24 cellular contexts compared by ENCODE assay signal in the genomic region with DNA sequence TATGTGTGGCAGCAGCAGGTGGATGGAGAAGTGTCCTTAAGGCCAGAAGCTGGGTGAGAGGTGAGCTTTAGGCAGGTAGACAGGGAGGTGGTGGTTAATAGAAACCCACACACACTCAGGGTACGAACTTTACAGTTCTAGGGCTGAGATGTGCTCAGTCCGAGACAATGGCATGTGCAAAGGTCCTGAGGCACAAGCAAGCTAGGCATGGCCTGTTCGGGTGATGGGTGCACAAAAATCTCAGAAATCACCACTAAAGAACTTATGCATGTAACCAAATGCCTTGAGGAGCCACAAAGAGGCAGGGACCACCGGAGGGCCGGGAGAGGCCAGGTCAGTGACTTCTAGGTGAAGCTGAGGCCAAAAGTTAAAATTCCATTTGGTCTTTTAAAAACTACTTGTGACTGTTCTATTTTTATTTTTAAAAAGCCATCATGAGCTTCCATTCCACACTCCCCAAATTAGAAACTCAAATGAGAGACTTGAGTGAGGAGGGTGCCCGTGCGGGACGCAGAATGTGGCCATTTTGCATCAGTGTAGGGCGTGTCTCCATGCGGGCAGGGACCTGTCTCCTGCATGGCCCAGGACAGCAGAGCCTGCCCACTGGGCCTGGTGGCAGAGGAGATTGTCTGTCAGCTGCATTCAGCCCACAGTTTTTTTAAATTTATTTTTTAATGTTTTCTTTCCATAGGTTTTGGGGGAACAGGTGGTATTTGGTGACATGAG. TPM values are rescaled to one million over a fixed set of nuclear protein-coding genes. Genes with fewer than 3 reads are reported as not detected.
"Had no signal": no experiment of that assay in that cellular context is flagged by ENCODE, and none has a peak within 500 bp of the region (broad histone marks: within the 10 kb centered on the region; RNA-seq: fewer than 3 reads in every experiment).

No MANE protein-coding gene starts in this region.

- H3K27ac ChIP-seq: SK-N-MC, VCaP had no signal

- H3K4me3 ChIP-seq: SK-N-MC had no signal

- FAIRE-seq: astrocyte had no signal

- DNase-seq: activated CD4-positive, alpha-beta memory T cell treated with anti-CD3 and anti-CD28 coated beads, Interleukin-2, amount 10 ng/mL, durations not matched to agents 7 days and 5 days; activated CD4-positive, alpha-beta T cell treated with anti-CD3 and anti-CD28 coated beads for 36 hours; activated CD4-positive, alpha-beta T cell treated with anti-CD3 and anti-CD28 coated beads, Interleukin-2, amount 50 U/mL, for 1 hour; activated gamma-delta T cell; activated naive CD4-positive, alpha-beta T cell treated with anti-CD3 and anti-CD28 coated beads for 36 hours; activated T-cell treated with anti-CD3 and anti-CD28 coated beads for 4 hours; activated T-cell treated with anti-CD3 and anti-CD28 coated beads, Interleukin-2, amount 50 U/mL, for 48 hours; amygdala; MM.1S; NCI-H1105; NCI-H1436; NCI-H1694 treated with DMSO at 0.1 percent for 48 hours; NCI-H2029 treated with DMSO at 0.1 percent for 48 hours; NCI-H510A treated with DMSO at 0.1 percent for 48 hours; NCI-H69; PC-3; T-cell; T-helper 2 cell; T1000 had no signal

- ATAC-seq: activated CD4-positive, alpha-beta T cell treated with anti-CD3 and anti-CD28 coated beads for 36 hours; activated T-helper 17 cell treated with anti-CD3 and anti-CD28 coated beads, Interleukin-2, amount 50 U/mL, for 72 hours; PC-3; T-cell had no signal

RNA-seq across cellular contexts. Expression of a gene that starts 4.0 kb away (rescaled TPM):
- total RNA-seq: activated CD4-positive, alpha-beta memory T cell treated with anti-CD3 and anti-CD28 coated beads, Interleukin-2, amount 10 ng/mL, durations not matched to agents 7 days and 5 days; activated CD4-positive, alpha-beta T cell treated with anti-CD3 and anti-CD28 coated beads for 36 hours; activated CD8-positive, alpha-beta memory T cell treated with anti-CD3 and anti-CD28 coated beads for 36 hours; activated naive CD4-positive, alpha-beta T cell treated with anti-CD3 and anti-CD28 coated beads for 36 hours; activated T-helper 17 cell treated with anti-CD3 and anti-CD28 coated beads, Interleukin-2, amount 50 U/mL, for 72 hours; PC-3; T-cell had no signal
